In the genomic region with DNA sequence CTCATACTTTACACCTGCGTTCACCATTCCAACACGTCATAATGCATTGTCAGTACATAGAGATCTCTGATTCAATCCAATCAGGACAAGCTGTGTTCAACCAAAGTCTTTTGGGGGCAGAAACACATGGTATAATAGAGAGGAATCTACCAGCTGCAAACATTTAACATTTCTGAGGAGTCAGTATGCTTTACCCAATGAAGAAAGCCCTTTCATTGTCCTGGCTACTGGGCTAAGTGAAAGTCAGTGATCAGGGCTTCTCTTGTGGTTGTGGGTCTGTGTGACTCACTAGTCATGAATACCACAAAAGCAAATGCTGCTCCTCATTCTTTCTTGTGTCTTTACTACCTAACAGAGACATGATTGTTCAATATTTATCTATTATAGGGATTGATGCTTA, we compare ENCODE assay signal across 9 cellular contexts.
DNase-seq lines count a peak whose midpoint lies in the region; ATAC-seq and TF ChIP-seq lines count a peak whose summit lies in the region.
"Had no signal": no experiment of that assay in that cellular context is flagged by ENCODE, and none has a peak within 500 bp of the region (broad histone marks: within the 10 kb centered on the region; RNA-seq: fewer than 3 reads in every experiment).

No MANE protein-coding gene starts in this region.

- no peak for TF ChIP-seq CTCF in GM20000 (IDR thresholded peaks at IDR 0.05; ENCODE audit: extremely low read depth, missing control alignments)

- DNase-seq in ELR (ENCODE audit: low read depth): peak; percentile 92
- DNase-seq in SW480 (ENCODE audit: low spot score): peak; percentile 85
- peak; percentile 90 for DNase-seq in kidney glomerular epithelial cell (lab: John Stamatoyannopoulos, UW)
- no peak for DNase-seq in RPMI8226
- DNase-seq in activated CD8-positive, alpha-beta memory T cell treated with anti-CD3 and anti-CD28 coated beads, Interleukin-2, amount 50 U/mL, for 48 hours: no peak
- DNase-seq in GM20000 (ENCODE audit: low spot score): no peak
- DNase-seq: adrenal gland had no signal

- ATAC-seq in HG02938 (IDR thresholded peaks at IDR 0.05; ENCODE audit: unreplicated experiment): peak; percentile 86
- ATAC-seq in HG03439 (IDR thresholded peaks at IDR 0.05; ENCODE audit: unreplicated experiment): no peak

Comparison
In these comparisons a context has a peak if more than half of its experiments do, and no peak if none do; other contexts are left out.
1. DNase-seq: peak in ELR (single experiment), SW480 (single experiment) and kidney glomerular epithelial cell (single experiment); none in RPMI8226 (single experiment), activated CD8-positive, alpha-beta memory T cell treated with anti-CD3 and anti-CD28 coated beads, Interleukin-2, amount 50 U/mL, for 48 hours (single experiment) and GM20000 (single experiment).